ENCODE assay signal across 1 cellular context in the genomic region with DNA sequence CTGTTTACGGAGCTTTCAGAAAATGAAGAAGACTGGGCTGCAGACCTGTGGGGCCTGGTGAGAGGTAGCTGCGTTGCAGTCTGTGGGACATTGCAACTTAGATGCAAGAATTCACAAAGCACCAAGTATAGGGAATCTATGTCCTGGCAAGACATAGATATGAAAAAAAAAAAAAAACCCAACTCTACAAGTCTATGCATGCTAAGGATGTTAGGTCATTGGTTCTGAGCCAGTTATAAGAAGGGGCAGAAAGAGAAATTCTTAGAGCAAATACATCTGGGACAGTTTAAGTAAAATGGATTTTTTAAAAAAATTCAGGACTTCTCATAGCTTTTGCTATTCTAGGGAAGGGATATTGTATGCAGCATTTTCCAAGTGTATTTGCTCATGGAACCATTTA.
TF ChIP-seq lines count a peak whose summit lies in the region.

No MANE protein-coding gene starts in this region.

TF ChIP-seq in IMR-90, 13 proteins besides CTCF, POLR2A, EP300 and RAD21 (continued from another document):
- no peak for TF ChIP-seq NFE2L2 (IDR thresholded peaks at IDR 0.05; ENCODE audit: low read depth, low read length)
- TF ChIP-seq RFX5 (IDR thresholded peaks at IDR 0.05; ENCODE audit: low read depth, low read length) = no peak
